In the genomic region with DNA sequence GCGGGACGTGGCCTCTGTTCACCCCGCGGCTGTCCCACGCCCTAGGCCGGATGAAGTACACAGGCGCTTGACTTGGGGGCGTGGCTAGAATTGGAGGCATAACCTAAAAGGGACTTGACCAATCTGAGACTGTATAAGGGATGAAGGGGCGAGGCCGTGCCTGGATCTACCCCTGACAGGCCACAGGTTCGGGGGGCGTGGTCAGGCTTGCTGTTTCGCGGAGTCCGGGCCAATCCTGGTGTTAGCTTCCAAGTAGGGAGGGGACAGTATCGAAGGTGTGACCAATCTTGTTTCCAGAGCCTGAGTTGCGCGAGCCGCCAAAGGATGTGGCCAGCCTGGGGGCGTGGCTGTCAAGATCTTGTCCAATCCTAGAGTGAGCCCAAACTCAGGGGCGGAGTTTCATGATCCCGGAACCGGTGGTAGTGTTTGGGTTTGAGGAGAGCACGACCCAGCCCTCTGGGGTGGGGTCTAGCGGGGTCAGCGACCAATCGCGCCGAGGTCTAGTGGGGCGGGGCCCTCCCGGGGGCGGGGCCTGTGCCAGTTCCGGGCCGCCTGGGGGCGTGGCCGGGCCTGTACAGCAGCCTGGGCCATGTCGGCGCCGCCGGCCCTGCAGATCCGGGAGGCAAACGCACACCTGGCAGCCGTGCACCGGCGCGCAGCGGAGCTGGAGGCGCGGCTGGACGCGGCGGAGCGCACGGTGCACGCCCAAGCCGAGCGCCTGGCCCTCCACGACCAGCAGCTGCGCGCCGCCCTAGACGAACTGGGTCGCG, we compare ENCODE assay signal across 1 cellular context.
A peak's percentile ranks its signal among the peaks of the same experiment; 100 is the strongest.
TF ChIP-seq lines count a peak whose summit lies in the region.

A gene with protein sequence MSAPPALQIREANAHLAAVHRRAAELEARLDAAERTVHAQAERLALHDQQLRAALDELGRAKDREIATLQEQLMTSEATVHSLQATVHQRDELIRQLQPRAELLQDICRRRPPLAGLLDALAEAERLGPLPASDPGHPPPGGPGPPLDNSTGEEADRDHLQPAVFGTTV (plus strand): TSS at position 571 of the 770 bp plus-strand sequence. CDS start 19 bp downstream, at position 590.

TF ChIP-seq in HEK293, 187 proteins besides CTCF, POLR2A, EP300 and RAD21 (continued from another document):
- TF ChIP-seq, protein P1, sequence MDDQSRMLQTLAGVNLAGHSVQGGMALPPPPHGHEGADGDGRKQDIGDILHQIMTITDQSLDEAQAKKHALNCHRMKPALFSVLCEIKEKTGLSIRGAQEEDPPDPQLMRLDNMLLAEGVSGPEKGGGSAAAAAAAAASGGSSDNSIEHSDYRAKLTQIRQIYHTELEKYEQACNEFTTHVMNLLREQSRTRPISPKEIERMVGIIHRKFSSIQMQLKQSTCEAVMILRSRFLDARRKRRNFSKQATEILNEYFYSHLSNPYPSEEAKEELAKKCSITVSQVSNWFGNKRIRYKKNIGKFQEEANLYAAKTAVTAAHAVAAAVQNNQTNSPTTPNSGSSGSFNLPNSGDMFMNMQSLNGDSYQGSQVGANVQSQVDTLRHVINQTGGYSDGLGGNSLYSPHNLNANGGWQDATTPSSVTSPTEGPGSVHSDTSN (CRISPR knock-in tag; IDR thresholded peaks at IDR 0.05), result peak; percentile 46; the same call in 1 of the 2 replicates
- TF ChIP-seq ZSCAN30 (tag by site-specific recombination; IDR thresholded peaks at IDR 0.05) (peak; percentile 59; the same call in 1 of the 2 replicates), ZNF561 (tag by site-specific recombination; IDR thresholded peaks at IDR 0.05; ENCODE audit: borderline replicate concordance) (peak; percentile 43; the same call in 1 of the 2 replicates), ZNF302 (tag by site-specific recombination; IDR thresholded peaks at IDR 0.05; ENCODE audit: low read depth) (no peak)
